ENCODE assay signal across 7 cellular contexts in the genomic region with DNA sequence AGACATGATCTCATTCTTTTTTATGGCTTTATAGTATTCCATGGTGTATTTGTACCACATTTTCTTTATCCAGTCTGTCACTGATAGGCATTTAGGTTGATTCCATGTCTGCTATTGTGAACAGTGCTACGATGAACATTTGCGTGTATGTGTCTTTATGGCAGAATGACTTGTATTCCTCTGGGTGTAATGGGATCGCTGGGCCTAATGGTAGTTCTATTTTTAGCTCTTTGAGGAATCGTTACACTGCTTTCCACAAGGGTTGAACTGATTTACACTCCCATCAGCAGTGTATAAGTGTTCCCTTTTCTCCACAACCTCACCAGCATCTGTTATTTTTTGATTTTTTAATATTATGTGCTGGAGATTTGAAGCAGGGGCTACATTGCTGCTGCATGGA.
DNase-seq lines count a peak whose midpoint lies in the region; ATAC-seq and TF ChIP-seq lines count a peak whose summit lies in the region.
"Not testable (repeated sequence)": the region's sequence is repeated elsewhere in the genome, so short reads cannot be mapped to it uniquely, and the experiment has no call there.

No MANE protein-coding gene starts in this region.

- H3K27ac ChIP-seq in BLaER1; HEK293 (ENCODE audit: extremely low read depth, low read depth, low read length); neural progenitor cell: not testable (repeated sequence)
- H3K27ac ChIP-seq in KOPT-K1 (ENCODE audit: low read depth, low read length, poor library complexity, severe bottlenecking), result peak overlapping the region; percentile 75
- peak overlapping the region in 2 of 4 donors; percentile 26 to 49 for H3K27ac ChIP-seq in gastrocnemius medialis

- H3K27me3 ChIP-seq in BLaER1, neural progenitor cell, gastrocnemius medialis: not testable (repeated sequence)

- H3K9me3 ChIP-seq in BLaER1; HEK293 (ENCODE audit: control insufficient read depth, insufficient read depth, low read depth, low read length); KOPT-K1 (ENCODE audit: insufficient read depth, low read length, poor library complexity, severe bottlenecking); neural progenitor cell (ENCODE audit: low read depth); gastrocnemius medialis: not testable (repeated sequence)

- H3K4me1 ChIP-seq in BLaER1, result peaks cover 38% of the 10 kb centered on the region
- H3K4me1 ChIP-seq in HEK293 (ENCODE audit: control insufficient read depth, insufficient read depth, low read length); neural progenitor cell: not testable (repeated sequence)
- H3K4me1 ChIP-seq in gastrocnemius medialis, result peaks cover 7 to 20% of the 10 kb centered on the region in 2 donors

- not testable (repeated sequence) for H3K4me3 ChIP-seq in BLaER1; HEK293 (ENCODE audit: low read depth, low read length); neural progenitor cell; gastrocnemius medialis

- H3K9ac ChIP-seq in BLaER1, neural progenitor cell: not testable (repeated sequence)

- POLR2A ChIA-PET in HEK293 (lab: Yijun Ruan, JAX), result not testable (repeated sequence)

- CTCF ChIA-PET in HEK293 (lab: Yijun Ruan, JAX), result interaction anchor here (0.6 kb wide), 1 partner anchor 102 kb away, joined by 5 read pairs; no protein-coding TSS in a partner anchor

- H3K27me3 Mint-ChIP-seq in nephron (ENCODE audit: low read depth), result peaks cover 17% of the 10 kb centered on the region
- not testable (repeated sequence) for H3K27me3 Mint-ChIP-seq in neural progenitor cell (ENCODE audit: insufficient read depth, low read depth)

- intact Hi-C loops in gastrocnemius medialis (cut with DNase I; ENCODE audit: low total_unique reads), result not testable (repeated sequence)

- H3K36me3 Mint-ChIP-seq in nephron (ENCODE audit: low read depth); neural progenitor cell: not testable (repeated sequence)

- not testable (repeated sequence) for TF ChIP-seq CTCF in HEK293 (tag by site-specific recombination; IDR thresholded peaks at IDR 0.05); nephron (IDR thresholded peaks at IDR 0.05; ENCODE audit: unreplicated experiment in 3 of 3); neural progenitor cell (IDR thresholded peaks at IDR 0.05); gastrocnemius medialis (IDR thresholded peaks at IDR 0.05 in 4 of 5, conservative IDR thresholded peaks at IDR 0.05 in 1 of 5)

- H3K4me3 Mint-ChIP-seq in nephron, neural progenitor cell: not testable (repeated sequence)

- in situ Hi-C loops in gastrocnemius medialis (cut with MboI; ENCODE audit: low sequenced_read_pairs in 4 of 4), result not testable (repeated sequence)

- not testable (repeated sequence) for H2AFZ ChIP-seq in neural progenitor cell (replicated peaks)

- H3K4me1 Mint-ChIP-seq in nephron, result peaks cover 37% of the 10 kb centered on the region
- H3K4me1 Mint-ChIP-seq in neural progenitor cell, result peaks cover 20% of the 10 kb centered on the region

- peak overlapping the region in 2 of 3 experiments; percentile 32 to 80 for H3K27ac Mint-ChIP-seq in nephron
- peak overlapping the region; percentile 82 for H3K27ac Mint-ChIP-seq in neural progenitor cell

- H4K20me1 ChIP-seq in BLaER1, result peaks cover 13% of the 10 kb centered on the region
- not testable (repeated sequence) for H4K20me1 ChIP-seq in neural progenitor cell (ENCODE audit: low read depth)

- peak; percentile 75 to 79 for ATAC-seq in gastrocnemius medialis

- not testable (repeated sequence) for H3F3A ChIP-seq in neural progenitor cell (ENCODE audit: low read depth)

- peak overlapping the region; percentile 79 for H3K4me2 ChIP-seq in BLaER1
- not testable (repeated sequence) for H3K4me2 ChIP-seq in neural progenitor cell

- H3K79me2 ChIP-seq in neural progenitor cell (ENCODE audit: low read depth), result not testable (repeated sequence)

- not testable (repeated sequence) for TF ChIP-seq POLR2A in gastrocnemius medialis (IDR thresholded peaks at IDR 0.05)

- H3K36me3 ChIP-seq in BLaER1; HEK293 (ENCODE audit: control insufficient read depth in 2 of 2, insufficient read depth in 1 of 2, low read length in 2 of 2); KOPT-K1 (ENCODE audit: insufficient read depth, low read length); neural progenitor cell; gastrocnemius medialis: not testable (repeated sequence)

- peak; percentile 54 for DNase-seq in NCI-H2171 treated with DMSO at 0.1 percent for 48 hours (lab: John Stamatoyannopoulos, UW)
- not testable (repeated sequence) for DNase-seq in neural progenitor cell (ENCODE audit: low spot score); gastrocnemius medialis

- H3K9me3 Mint-ChIP-seq in nephron, neural progenitor cell: not testable (repeated sequence)

TF ChIP-seq in HEK293, 187 proteins besides CTCF, POLR2A, EP300 and RAD21:
- TF ChIP-seq ZNF146 (tag by site-specific recombination; IDR thresholded peaks at IDR 0.05), result peak; percentile 25; the same call in 1 of the 2 replicates
